Comparison of ENCODE assay signal across 8 cellular contexts in genomic region chr5:102754499-102755424, GRCh38. TPM values are rescaled to one million over a fixed set of nuclear protein-coding genes. Genes with fewer than 3 reads are reported as not detected.
DNase-seq lines count a peak whose midpoint lies in the region; ATAC-seq and TF ChIP-seq lines count a peak whose summit lies in the region.

TSS of gene PAM (plus strand) at chr5:102755305. CDS start at chr5:102866196, 110,891 bp downstream.

- DNase-seq in AG04449 (ENCODE audit: low read depth, low spot score) (no peak), NCI-H2227 treated with DMSO at 0.1 percent for 48 hours (lab: John Stamatoyannopoulos, UW) (peak; percentile 50), choroid plexus epithelial cell (ENCODE audit: low read depth) (peak; percentile 64), left colon (peak; percentile 72 to 81)
- peak; percentile 64 to 68 for DNase-seq in activated CD4-positive, alpha-beta T cell treated with anti-CD3 and anti-CD28 coated beads for 24 hours (ENCODE audit: low read depth in 2 of 2)
- peak; percentile 70 for DNase-seq in stimulated activated CD4-positive, alpha-beta T cell treated with anti-CD3 and anti-CD28 coated beads, Interleukin-2, amount 100 ng/mL, for 4 hours (ENCODE audit: low read depth)

- CTCF ChIA-PET in AG04449 (lab: Yijun Ruan, JAX), result interaction anchor here (0.7 to 1.7 kb wide), 5 partner anchors 11 to 383 kb away, joined by 3 to 6 read pairs (median 3); no protein-coding TSS in a partner anchor

- H3K4me3 ChIP-seq in AG04449 (ENCODE audit: low read depth, low read length) (peak within 1 kb of the TSS; percentile 96), choroid plexus epithelial cell (ENCODE audit: low read depth, low read length) (peak within 1 kb of the TSS; percentile 70)

- no peak for TF ChIP-seq CTCF in AG04449 (IDR thresholded peaks at IDR 0.05; ENCODE audit: insufficient read depth, low read length, missing control alignments)
- TF ChIP-seq CTCF in choroid plexus epithelial cell (conservative IDR thresholded peaks at IDR 0.05; ENCODE audit: low read depth, low read length), result no peak

- POLR2A ChIA-PET in AG04449 (lab: Yijun Ruan, JAX), result interaction anchor here (0.6 kb wide), 1 partner anchor 180 kb away, joined by 3 read pairs; no protein-coding TSS in a partner anchor

- intact Hi-C loops in left colon (cut with DNase I, micrococcal nuclease), result no loop called here

- ATAC-seq in GM18858 (IDR thresholded peaks at IDR 0.05; ENCODE audit: unreplicated experiment), result peak; percentile 72
- ATAC-seq in HG03060 (IDR thresholded peaks at IDR 0.05; ENCODE audit: low read depth, unreplicated experiment), result peak; percentile 45
- peak; percentile 96 for ATAC-seq in left colon

RNA-seq across cellular contexts. Expression of gene PAM, which starts in this region (rescaled TPM):
- 100 to 1,000 TPM in 1 of 2 donors, 10 to 100 TPM in 1; 71.4 to 107 TPM for total RNA-seq in left colon

Comparison
In these comparisons a context has a peak if more than half of its experiments do, and no peak if none do; other contexts are left out.
1. ATAC-seq: peak in every context shown above with its lines; median percentile 96 in left colon; 72 in GM18858; 45 in HG03060.